ENCODE assay signal across 14 cellular contexts in the genomic region with DNA sequence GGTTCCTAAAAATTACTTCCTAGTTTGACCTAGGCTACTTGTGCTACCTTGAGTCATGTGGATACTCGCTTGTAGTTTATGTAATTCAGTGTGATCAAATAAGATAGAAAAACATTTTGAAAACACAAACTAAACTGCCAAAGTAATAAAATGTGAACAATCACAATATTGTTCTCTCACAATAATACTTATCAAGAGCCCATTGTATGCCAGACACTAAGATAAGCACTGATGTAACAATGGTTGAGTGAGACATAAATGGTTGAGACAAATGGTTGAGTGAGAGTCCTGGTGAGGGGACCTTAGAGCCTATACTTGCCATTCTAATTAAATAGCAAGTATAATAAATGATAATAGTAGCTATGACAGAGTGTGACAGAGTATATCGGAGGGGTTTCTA. TPM values are rescaled to one million over a fixed set of nuclear protein-coding genes. Genes with fewer than 3 reads are reported as not detected.
DNase-seq lines count a peak whose midpoint lies in the region; ATAC-seq, FAIRE-seq and TF ChIP-seq lines count a peak whose summit lies in the region.
"Had no signal": no experiment of that assay in that cellular context is flagged by ENCODE, and none has a peak within 500 bp of the region (broad histone marks: within the 10 kb centered on the region; RNA-seq: fewer than 3 reads in every experiment).

No MANE protein-coding gene starts in this region.

- peak overlapping the region; percentile 95 for H3K27ac ChIP-seq in angular gyrus (ENCODE audit: low read depth, low read length)

- TF ChIP-seq CTCF in GM20000 (IDR thresholded peaks at IDR 0.05; ENCODE audit: extremely low read depth, missing control alignments), result no peak
- no peak for TF ChIP-seq CTCF in omental fat pad (IDR thresholded peaks at IDR 0.05)

- peak; percentile 84 for FAIRE-seq in frontal cortex (lab: Jason Lieb, UNC)

- no peak for ATAC-seq in omental fat pad (ENCODE audit: low FRiP score)
- no peak for ATAC-seq in HG02798 (IDR thresholded peaks at IDR 0.05; ENCODE audit: poor library complexity, unreplicated experiment)
- ATAC-seq in HG03175 (IDR thresholded peaks at IDR 0.05; ENCODE audit: unreplicated experiment), result no peak

- no peak for DNase-seq in frontal cortex (ENCODE audit: low spot score in 2 of 2)
- peak; percentile 71 for DNase-seq in medulla oblongata (ENCODE audit: extremely low spot score)
- peak; percentile 86 for DNase-seq in superior temporal gyrus (ENCODE audit: extremely low spot score)
- no peak for DNase-seq in GM20000 (ENCODE audit: low spot score)
- DNase-seq in omental fat pad (ENCODE audit: low spot score), result no peak
- DNase-seq: H9, Kasumi-1, NCI-H187 treated with DMSO at 0.1 percent for 48 hours, NCI-H2171, NCI-H510A treated with DMSO at 0.1 percent for 48 hours, SIG-M5 had no signal

RNA-seq across cellular contexts. Expression of gene RFC1, which starts 41.7 kb away (rescaled TPM):
- total RNA-seq in frontal cortex, result 55.0 TPM
- total RNA-seq in omental fat pad, result 10 to 100 TPM; 18.5 to 38.1 (median 27.8) TPM

Comparison
In these comparisons a context has a peak if more than half of its experiments do, and no peak if none do; other contexts are left out.
1. DNase-seq: peak in medulla oblongata (single experiment) and superior temporal gyrus (single experiment); none in frontal cortex (0 of 2), GM20000 (single experiment) and omental fat pad (single experiment).